ENCODE assay signal across 1 cellular context in genomic region chr16:68731569-68732067, GRCh38.
TF ChIP-seq lines count a peak whose summit lies in the region.

No MANE protein-coding gene starts in this region.

TF ChIP-seq in GM23338, 12 proteins besides CTCF, POLR2A, EP300 and RAD21 (continued from another document):
- TF ChIP-seq REST (IDR thresholded peaks at IDR 0.05; ENCODE audit: unreplicated experiment) (no peak), ETS1 (IDR thresholded peaks at IDR 0.05) (no peak), STAT1 (IDR thresholded peaks at IDR 0.05; ENCODE audit: unreplicated experiment) (no peak)
TF ChIP-seq in GM23338: peak in this region for 0.
